ENCODE assay signal across 14 cellular contexts in genomic region chr5:158880514-158881001, GRCh38.
A peak's percentile ranks its signal among the peaks of the same experiment; 100 is the strongest.
DNase-seq lines count a peak whose midpoint lies in the region; ATAC-seq and TF ChIP-seq lines count a peak whose summit lies in the region.
"Had no signal": no experiment of that assay in that cellular context is flagged by ENCODE, and none has a peak within 500 bp of the region (broad histone marks: within the 10 kb centered on the region; RNA-seq: fewer than 3 reads in every experiment).

No MANE protein-coding gene starts in this region.

- peaks cover 11% of the 10 kb centered on the region for H3K36me3 Mint-ChIP-seq in osteocyte (ENCODE audit: unreplicated experiment)

- no peaks in the 10 kb centered on the region for H3K36me3 ChIP-seq in tibial nerve
- H3K36me3 ChIP-seq: stomach had no signal

- TF ChIP-seq CTCF in GM12873 (IDR thresholded peaks at IDR 0.05; ENCODE audit: insufficient read depth, low read depth, low read length, missing control alignments) (peak; percentile 20), osteocyte (IDR thresholded peaks at IDR 0.05) (peak; percentile 39), tibial nerve (IDR thresholded peaks at IDR 0.05) (no peak)

- 24 to 34% methylated on average over 8 of the region's 8 CpGs for WGBS in tibial nerve, 2 donors

- peak overlapping the region; percentile 82 for H3K27ac Mint-ChIP-seq in osteocyte (ENCODE audit: unreplicated experiment)

- no peak for TF ChIP-seq EP300 in tibial nerve (IDR thresholded peaks at IDR 0.05)

- no peaks in the 10 kb centered on the region for H3K9me3 ChIP-seq in tibial nerve
- H3K9me3 ChIP-seq: stomach had no signal

- H3K27me3 Mint-ChIP-seq in osteocyte (ENCODE audit: unreplicated experiment), result no peaks in the 10 kb centered on the region

- DNase-seq in M059J (ENCODE audit: low read depth), result peak; percentile 15
- DNase-seq in astrocyte of the hippocampus (ENCODE audit: low read depth, low spot score), result peak; percentile 19
- DNase-seq in osteocyte (ENCODE audit: extremely low spot score, unreplicated experiment), result no peak
- no peak for DNase-seq in tibial nerve (ENCODE audit: low spot score in 2 of 2)
- no peak for DNase-seq in stimulated activated CD4-positive, alpha-beta T cell treated with anti-CD3 and anti-CD28 coated beads, Interleukin-2, amount 100 ng/mL, for 24 hours
- DNase-seq: activated gamma-delta T cell treated with Interleukin-2 at 50 U/mL for 16 hours, cortex of kidney, DMS53, GOT3, Right ventricle myocardium superior, stomach had no signal

- no peaks in the 10 kb centered on the region for H3K9me3 Mint-ChIP-seq in osteocyte (ENCODE audit: unreplicated experiment)
- H3K9me3 Mint-ChIP-seq: nephron had no signal

- peaks cover 71% of the 10 kb centered on the region for H3K4me1 Mint-ChIP-seq in osteocyte (ENCODE audit: unreplicated experiment)

- no peak overlapping the region for H3K27ac ChIP-seq in tibial nerve
- H3K27ac ChIP-seq: stomach had no signal

- H3K4me3 Mint-ChIP-seq in osteocyte (ENCODE audit: unreplicated experiment), result peak overlapping the region; percentile 19

- no peak for ATAC-seq in GM18867 (IDR thresholded peaks at IDR 0.05; ENCODE audit: unreplicated experiment)

- no peaks in the 10 kb centered on the region for H3K27me3 ChIP-seq in tibial nerve

- no peak for TF ChIP-seq POLR2A in tibial nerve (IDR thresholded peaks at IDR 0.05)

- no peak overlapping the region for H3K4me3 ChIP-seq in tibial nerve
- H3K4me3 ChIP-seq: stomach had no signal

- H3K4me1 ChIP-seq in tibial nerve, result peaks cover 0 to 66% (median 32%) of the 10 kb centered on the region in 4 donors

Comparison
In these comparisons a context has a peak if more than half of its experiments do, and no peak if none do; other contexts are left out.
1. CTCF ChIP-seq: peak in GM12873 (single experiment) and osteocyte (single experiment); none in tibial nerve (0 of 5).
2. DNase-seq: peak in M059J (single experiment) and astrocyte of the hippocampus (single experiment); none in osteocyte (single experiment), tibial nerve (0 of 2) and stimulated activated CD4-positive, alpha-beta T cell treated with anti-CD3 and anti-CD28 coated beads, Interleukin-2, amount 100 ng/mL, for 24 hours (0 of 2).